Comparison of ENCODE assay signal across 11 cellular contexts in the genomic region with DNA sequence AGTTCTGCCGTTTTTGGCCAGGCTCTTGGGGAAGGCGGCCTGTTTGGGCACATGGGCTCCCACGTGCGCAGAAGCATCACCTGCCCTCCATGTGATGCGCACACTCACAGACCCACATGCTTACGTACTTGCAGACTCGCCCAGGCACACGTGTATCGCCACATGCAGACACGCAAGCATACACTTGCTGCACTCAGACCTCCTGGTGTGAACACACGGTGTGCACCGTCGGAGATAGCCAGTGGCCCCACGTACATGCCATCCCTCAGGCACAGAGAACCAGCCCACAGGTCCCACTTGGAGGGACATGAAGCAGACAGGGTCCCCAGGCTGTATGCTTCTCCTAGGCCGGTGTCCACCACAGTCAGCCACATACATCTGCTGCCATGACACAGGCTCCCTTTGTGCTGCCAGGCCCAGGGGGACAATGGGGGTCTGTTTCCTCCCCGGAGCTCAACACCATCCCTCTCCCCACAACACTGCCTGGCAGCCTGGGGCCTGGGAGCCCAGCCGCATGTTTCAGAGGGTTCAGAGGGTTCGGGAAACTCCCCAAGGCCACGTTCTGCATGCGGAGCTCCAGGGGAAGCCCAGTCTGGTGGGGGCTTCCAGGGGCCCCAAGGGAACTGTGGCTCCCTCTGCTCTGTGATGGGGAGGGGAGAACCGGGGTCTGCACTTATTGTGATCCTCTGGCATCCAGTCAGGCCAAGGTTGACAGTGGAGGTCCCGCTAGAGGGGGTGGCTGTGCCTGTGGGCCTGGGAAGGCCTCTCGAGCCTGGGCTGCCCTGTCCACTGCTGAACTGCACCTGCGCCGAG.
DNase-seq lines count a peak whose midpoint lies in the region; ATAC-seq and TF ChIP-seq lines count a peak whose summit lies in the region.
"Had no signal": no experiment of that assay in that cellular context is flagged by ENCODE, and none has a peak within 500 bp of the region (broad histone marks: within the 10 kb centered on the region; RNA-seq: fewer than 3 reads in every experiment).

No MANE protein-coding gene starts in this region.

- H3K4me1 Mint-ChIP-seq in chondrocyte (ENCODE audit: low read depth), result peaks cover 4% of the 10 kb centered on the region

- no peak overlapping the region for H3K4me3 Mint-ChIP-seq in chondrocyte (ENCODE audit: unreplicated experiment)
- H3K4me3 Mint-ChIP-seq: activated T-helper 1 cell treated with anti-CD3 and anti-CD28 coated beads, Interleukin-12 subunit alpha, Interleukin-12 subunit beta, Interleukin-2, Interleukin-4 antibody, amounts not matched to agents 30 ng/mL and 10 ng/mL and 1 ng/mL, durations not matched to agents 14 hours and 24 hours and 36 hours had no signal

- H3K27me3 Mint-ChIP-seq in chondrocyte (ENCODE audit: low read depth), result no peaks in the 10 kb centered on the region

- no peak for ATAC-seq in activated CD4-positive, CD25-positive, alpha-beta regulatory T cell treated with anti-CD3 and anti-CD28 coated beads, Interleukin-2, amount 50 U/mL, for 24 hours
- peak; percentile 15 to 24 for ATAC-seq in upper lobe of left lung (ENCODE audit: low FRiP score in 2 of 2)

- no peak overlapping the region for H3K27ac Mint-ChIP-seq in chondrocyte (ENCODE audit: unreplicated experiment)
- H3K27ac Mint-ChIP-seq: activated T-helper 1 cell treated with anti-CD3 and anti-CD28 coated beads, Interleukin-12 subunit alpha, Interleukin-12 subunit beta, Interleukin-2, Interleukin-4 antibody, amounts not matched to agents 30 ng/mL and 10 ng/mL and 1 ng/mL, durations not matched to agents 14 hours and 24 hours and 36 hours had no signal

- TF ChIP-seq CTCF in chondrocyte (IDR thresholded peaks at IDR 0.05) (no peak), upper lobe of left lung (IDR thresholded peaks at IDR 0.05) (no peak)

- no peak for TF ChIP-seq EP300 in upper lobe of left lung (IDR thresholded peaks at IDR 0.05)

- no peak for TF ChIP-seq POLR2A in upper lobe of left lung (IDR thresholded peaks at IDR 0.05)
- no peak for TF ChIP-seq POLR2A in erythroblast (IDR thresholded peaks at IDR 0.05; ENCODE audit: low read length)

- H3K9me3 ChIP-seq in upper lobe of left lung, result no peaks in the 10 kb centered on the region

- H3K36me3 Mint-ChIP-seq in chondrocyte (ENCODE audit: low read depth), result peaks cover 5% of the 10 kb centered on the region

- no peaks in the 10 kb centered on the region for H3K27me3 ChIP-seq in upper lobe of left lung

- H3K27ac ChIP-seq in upper lobe of left lung, result no peak overlapping the region

- H3K4me3 ChIP-seq in upper lobe of left lung, result no peak overlapping the region

- peaks cover 7% of the 10 kb centered on the region for H3K9me3 Mint-ChIP-seq in chondrocyte (ENCODE audit: low read depth)
- H3K9me3 Mint-ChIP-seq: activated T-helper 1 cell treated with anti-CD3 and anti-CD28 coated beads, Interleukin-12 subunit alpha, Interleukin-12 subunit beta, Interleukin-2, Interleukin-4 antibody, amounts not matched to agents 30 ng/mL and 10 ng/mL and 1 ng/mL, durations not matched to agents 14 hours and 24 hours and 36 hours had no signal

- WGBS in upper lobe of left lung, 2 donors, result 88 to 98% methylated on average over 10 to 24 of the region's 25 CpGs

- DNase-seq in activated CD4-positive, CD25-positive, alpha-beta regulatory T cell treated with anti-CD3 and anti-CD28 coated beads, Interleukin-2, amount 50 U/mL, for 72 hours, result peak; percentile 14
- DNase-seq in chondrocyte (ENCODE audit: low spot score), result peak; percentile 47
- DNase-seq in mesenteric fat pad (ENCODE audit: low spot score), result peak; percentile 67
- peak in 1 of 2 donors; percentile 40 for DNase-seq in upper lobe of left lung
- DNase-seq in NCI-H1417 treated with DMSO at 0.1 percent for 48 hours (lab: John Stamatoyannopoulos, UW), result no peak
- DNase-seq in activated CD4-positive, alpha-beta T cell treated with anti-CD3 and anti-CD28 coated beads, Interleukin-2, amount 50 U/mL, for 48 hours, result no peak
- DNase-seq in erythroblast (lab: John Stamatoyannopoulos, UW), result no peak
- DNase-seq: glutamatergic neuron, NCI-H146 had no signal

- H3K4me1 ChIP-seq in upper lobe of left lung, result peaks cover 0 to 17% (median 6%) of the 10 kb centered on the region in 4 donors

- no peaks in the 10 kb centered on the region for H3K36me3 ChIP-seq in upper lobe of left lung

Comparison
In these comparisons a context has a peak if more than half of its experiments do, and no peak if none do; other contexts are left out.
1. DNase-seq: peak in activated CD4-positive, CD25-positive, alpha-beta regulatory T cell treated with anti-CD3 and anti-CD28 coated beads, Interleukin-2, amount 50 U/mL, for 72 hours (single experiment), chondrocyte (single experiment) and mesenteric fat pad (single experiment); none in NCI-H1417 treated with DMSO at 0.1 percent for 48 hours (single experiment), activated CD4-positive, alpha-beta T cell treated with anti-CD3 and anti-CD28 coated beads, Interleukin-2, amount 50 U/mL, for 48 hours (0 of 2) and erythroblast (0 of 2).
2. ATAC-seq: peak in upper lobe of left lung (2 of 2); none in activated CD4-positive, CD25-positive, alpha-beta regulatory T cell treated with anti-CD3 and anti-CD28 coated beads, Interleukin-2, amount 50 U/mL, for 24 hours (0 of 2).